Comparison of ENCODE assay signal across 1 cellular context in the genomic region with DNA sequence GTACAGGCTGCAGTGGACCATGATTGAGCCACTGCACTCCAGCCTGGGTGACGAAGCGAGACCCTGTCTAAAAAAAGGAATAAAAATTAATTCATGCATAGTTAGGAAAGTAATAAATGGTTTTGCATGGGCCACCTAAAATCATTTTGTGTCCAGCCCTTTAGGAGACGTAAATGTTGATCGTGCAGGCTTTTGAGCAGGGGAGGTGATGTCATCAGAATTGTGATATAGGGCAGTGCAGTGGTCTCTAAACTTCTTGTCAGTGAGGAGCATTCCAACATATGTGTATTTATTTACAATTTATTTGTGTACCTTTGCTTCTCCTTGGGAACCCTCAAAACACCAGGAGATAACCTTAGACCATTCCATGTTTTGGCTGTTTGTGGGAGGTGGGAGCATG.
TF ChIP-seq lines count a peak whose summit lies in the region.

No MANE protein-coding gene starts in this region.

TF ChIP-seq in H1, 55 proteins besides CTCF, POLR2A, EP300 and RAD21:
- TF ChIP-seq BCL11A (IDR thresholded peaks at IDR 0.05; ENCODE audit: low read depth in 2 of 2, low read length in 2 of 2) (no peak), NRF1 (IDR thresholded peaks at IDR 0.05; ENCODE audit: low read depth, low read length) (no peak)
